In genomic region chr20:12788936-12789335, GRCh38 we compare ENCODE assay signal across 19 cellular contexts.
"Had no signal": no experiment of that assay in that cellular context is flagged by ENCODE, and none has a peak within 500 bp of the region (broad histone marks: within the 10 kb centered on the region; RNA-seq: fewer than 3 reads in every experiment).

No MANE protein-coding gene starts in this region.

- H3K9me3 ChIP-seq: SJSA1 had no signal

- DNase-seq: KBM-7, NCI-H1092 treated with DMSO at 0.1 percent for 48 hours, NCI-H1436, NCI-H187, NCI-H2029, NCI-H2081 treated with DMSO at 0.1 percent for 48 hours, NCI-H2171, NCI-H226, NCI-H446, NCI-H510A, NCI-H524 treated with DMSO at 0.1 percent for 48 hours, NCI-H69, NCI-H774, Right ventricle myocardium superior, RPMI8226, SIG-M5 had no signal

- H3K27me3 ChIP-seq: SJSA1 had no signal

- H3K27ac ChIP-seq: HL-60, SJSA1, SK-N-MC had no signal

- H3K4me3 ChIP-seq: SJSA1, SK-N-MC had no signal

- H3K4me1 ChIP-seq: SJSA1 had no signal

- H3K36me3 ChIP-seq: SJSA1 had no signal
